15 cellular contexts compared by ENCODE assay signal in genomic region chr1:169594391-169594790, GRCh38. TPM values are rescaled to one million over a fixed set of nuclear protein-coding genes. Genes with fewer than 3 reads are reported as not detected.
DNase-seq lines count a peak whose midpoint lies in the region; ATAC-seq, FAIRE-seq and TF ChIP-seq lines count a peak whose summit lies in the region.
"Had no signal": no experiment of that assay in that cellular context is flagged by ENCODE, and none has a peak within 500 bp of the region (broad histone marks: within the 10 kb centered on the region; RNA-seq: fewer than 3 reads in every experiment).

No MANE protein-coding gene starts in this region.

- no peak overlapping the region for H3K27ac ChIP-seq in esophagus squamous epithelium
- H3K27ac ChIP-seq: GM23248, Peyer's patch had no signal

- H3K4me3 Mint-ChIP-seq in activated naive CD4-positive, alpha-beta T cell treated with anti-CD3 and anti-CD28 coated beads, Interleukin-2, amount 50 U/mL, for 24 hours: peak overlapping the region; percentile 79
- no peak overlapping the region for H3K4me3 Mint-ChIP-seq in naive thymus-derived CD8-positive, alpha-beta T cell
- H3K4me3 Mint-ChIP-seq: CD4-positive, alpha-beta T cell had no signal

- peaks cover 70% of the 10 kb centered on the region for H3K4me1 Mint-ChIP-seq in activated naive CD4-positive, alpha-beta T cell treated with anti-CD3 and anti-CD28 coated beads, Interleukin-2, amount 50 U/mL, for 24 hours
- peaks cover 0 to 2% (median 0%) of the 10 kb centered on the region in 4 donors for H3K4me1 Mint-ChIP-seq in naive thymus-derived CD8-positive, alpha-beta T cell

- H3K36me3 ChIP-seq in esophagus squamous epithelium: no peaks in the 10 kb centered on the region
- H3K36me3 ChIP-seq: Peyer's patch had no signal

- TF ChIP-seq POLR2A in esophagus squamous epithelium (IDR thresholded peaks at IDR 0.05): no peak

- peak; percentile 68 for ATAC-seq in HG02973 (IDR thresholded peaks at IDR 0.05; ENCODE audit: unreplicated experiment)
- ATAC-seq in naive thymus-derived CD8-positive, alpha-beta T cell: no peak

- H3K36me3 Mint-ChIP-seq in activated naive CD4-positive, alpha-beta T cell treated with anti-CD3 and anti-CD28 coated beads, Interleukin-2, amount 50 U/mL, for 24 hours: peaks cover 6% of the 10 kb centered on the region
- H3K36me3 Mint-ChIP-seq in naive thymus-derived CD8-positive, alpha-beta T cell: no peaks in the 10 kb centered on the region

- no peaks in the 10 kb centered on the region for H3K4me1 ChIP-seq in esophagus squamous epithelium
- H3K4me1 ChIP-seq: Peyer's patch had no signal

- intact Hi-C loops in esophagus squamous epithelium (cut with DNase I): no loop called here

- no peaks in the 10 kb centered on the region for H3K9me3 ChIP-seq in esophagus squamous epithelium
- H3K9me3 ChIP-seq: Peyer's patch had no signal

- TF ChIP-seq CTCF in GM13976 (IDR thresholded peaks at IDR 0.05; ENCODE audit: borderline replicate concordance, control extremely low read depth, extremely low read depth, insufficient read depth, missing control alignments) (no peak), esophagus squamous epithelium (IDR thresholded peaks at IDR 0.05) (no peak), foreskin fibroblast (IDR thresholded peaks at IDR 0.05; ENCODE audit: low read depth, low read length) (no peak)

- DNase-seq in GM13976 (ENCODE audit: low spot score): peak; percentile 21
- no peak for DNase-seq in GM19239 (ENCODE audit: insufficient read length, low spot score)
- DNase-seq in esophagus squamous epithelium (lab: John Stamatoyannopoulos, UW): no peak
- DNase-seq in foreskin fibroblast: no peak
- DNase-seq in naive thymus-derived CD8-positive, alpha-beta T cell: no peak
- DNase-seq in NCI-H146 (lab: John Stamatoyannopoulos, UW): no peak
- DNase-seq: CD4-positive, alpha-beta T cell; cortex of kidney; GM23248; MM.1S; NCI-H345; Peyer's patch had no signal

- POLR2A ChIA-PET in naive thymus-derived CD8-positive, alpha-beta T cell (lab: Charles Lee): interaction anchor here (0.6 kb wide), 1 partner anchor 109 kb away, joined by 3 read pairs; no protein-coding TSS in a partner anchor

- no peak overlapping the region for H3K4me3 ChIP-seq in esophagus squamous epithelium
- H3K4me3 ChIP-seq in foreskin fibroblast (ENCODE audit: low read depth in 1 of 2, low read length in 2 of 2): no peak overlapping the region
- H3K4me3 ChIP-seq: GM23248, Peyer's patch had no signal

- FAIRE-seq in GM19239 (lab: Jason Lieb, UNC): peak; percentile 74

- no peaks in the 10 kb centered on the region for H3K27me3 Mint-ChIP-seq in activated naive CD4-positive, alpha-beta T cell treated with anti-CD3 and anti-CD28 coated beads, Interleukin-2, amount 50 U/mL, for 24 hours
- peaks cover 0 to 2% (median 0%) of the 10 kb centered on the region in 5 donors for H3K27me3 Mint-ChIP-seq in naive thymus-derived CD8-positive, alpha-beta T cell
- H3K27me3 Mint-ChIP-seq: CD4-positive, alpha-beta T cell had no signal

- peak overlapping the region; percentile 91 for H3K27ac Mint-ChIP-seq in activated naive CD4-positive, alpha-beta T cell treated with anti-CD3 and anti-CD28 coated beads, Interleukin-2, amount 50 U/mL, for 24 hours
- peak overlapping the region in 2 of 10 donors; percentile 10 to 13 for H3K27ac Mint-ChIP-seq in naive thymus-derived CD8-positive, alpha-beta T cell
- H3K27ac Mint-ChIP-seq: CD4-positive, alpha-beta T cell had no signal

- in situ Hi-C loops in GM13976 (cut with MboI; ENCODE audit: low sequenced_read_pairs, unreplicated experiment): no loop called here

- no peaks in the 10 kb centered on the region for H3K9me3 Mint-ChIP-seq in activated naive CD4-positive, alpha-beta T cell treated with anti-CD3 and anti-CD28 coated beads, Interleukin-2, amount 50 U/mL, for 24 hours
- no peaks in the 10 kb centered on the region for H3K9me3 Mint-ChIP-seq in naive thymus-derived CD8-positive, alpha-beta T cell
- H3K9me3 Mint-ChIP-seq: CD4-positive, alpha-beta T cell had no signal

- 52 to 54% methylated on average over 3 of the region's 3 CpGs for WGBS in esophagus squamous epithelium, 2 donors

- H3K27me3 ChIP-seq in esophagus squamous epithelium: no peaks in the 10 kb centered on the region
- H3K27me3 ChIP-seq: Peyer's patch had no signal

RNA-seq across cellular contexts. Expression of gene F5, which starts 8.1 kb away (rescaled TPM):
- under 1 TPM in 2 of 4 donors, not detected in 2; 0.13 to 0.41 TPM for total RNA-seq in esophagus squamous epithelium
- total RNA-seq in naive thymus-derived CD8-positive, alpha-beta T cell: under 1 TPM; 0.16 to 0.19 TPM
- under 1 TPM in 2 of 3 donors, not detected in 1; 0.23 to 0.91 TPM for polyA plus RNA-seq in naive thymus-derived CD8-positive, alpha-beta T cell
- total RNA-seq: GM23248, kidney epithelial cell had no signal
- polyA plus RNA-seq: GM23248 had no signal

RNA-seq across cellular contexts. Expression of gene SELP, which starts 35.5 kb away (rescaled TPM):
- total RNA-seq in esophagus squamous epithelium: 10 to 100 TPM in 1 of 4 donors, 1 to 10 TPM in 2, under 1 TPM in 1; 0.19 to 15.1 (median 3.1) TPM
- 1 to 10 TPM; 1.3 to 1.7 TPM for total RNA-seq in naive thymus-derived CD8-positive, alpha-beta T cell
- polyA plus RNA-seq in naive thymus-derived CD8-positive, alpha-beta T cell: under 1 TPM; 0.35 to 0.76 (median 0.69) TPM
- total RNA-seq: GM23248, kidney epithelial cell had no signal
- polyA plus RNA-seq: GM23248 had no signal
